Comparison of ENCODE assay signal across 21 cellular contexts in genomic region chr6:3186974-3187382, GRCh38.
"Had no signal": no experiment of that assay in that cellular context is flagged by ENCODE, and none has a peak within 500 bp of the region (broad histone marks: within the 10 kb centered on the region; RNA-seq: fewer than 3 reads in every experiment).

No MANE protein-coding gene starts in this region.

- H3K27ac ChIP-seq: epithelial cell of prostate, gastrocnemius medialis, left lung, lower lobe of right lung, right lobe of liver, testis, transverse colon, VCaP had no signal

- ATAC-seq: activated naive CD4-positive, alpha-beta T cell treated with anti-CD3 and anti-CD28 coated beads, Interleukin-2, amount 50 U/mL, for 72 hours; gastrocnemius medialis; left lung; lower lobe of right lung; natural killer cell treated with Interleukin-12 subunit alpha and Interleukin-12 subunit beta and Interleukin-15 and Interleukin-18, amount 100 ng/mL, for 72 hours; right lobe of liver; stimulated activated naive CD8-positive, alpha-beta T cell treated with anti-CD3 and anti-CD28 coated beads, Interleukin-15, Interleukin-2, amounts not matched to agents 100 U/mL and 50 U/mL, for 24 hours had no signal

- H3K4me3 ChIP-seq: gastrocnemius medialis, left lung, lower lobe of right lung, right lobe of liver, testis, transverse colon had no signal

- H3K9me3 ChIP-seq: gastrocnemius medialis, left lung, lower lobe of right lung, right lobe of liver, testis, transverse colon had no signal

- H3K27me3 ChIP-seq: gastrocnemius medialis, left lung, right lobe of liver, testis, transverse colon had no signal

- H3K36me3 ChIP-seq: gastrocnemius medialis, left lung, lower lobe of right lung, right lobe of liver, transverse colon had no signal

- DNase-seq: activated CD4-positive, alpha-beta memory T cell treated with anti-CD3 and anti-CD28 coated beads, Interleukin-2, amount 10 ng/mL, durations not matched to agents 7 days and 5 days; activated CD4-positive, alpha-beta T cell treated with anti-CD3 and anti-CD28 coated beads for 48 hours; activated CD8-positive, alpha-beta memory T cell treated with anti-CD3 and anti-CD28 coated beads, Interleukin-2, amount 50 U/mL, for 48 hours; activated T-cell treated with anti-CD3 and anti-CD28 coated beads, Interleukin-2, amount 50 U/mL, for 24 hours; dermis blood vessel endothelial cell; effector CD4-positive, alpha-beta T cell; gastrocnemius medialis; glutamatergic neuron; left lung; lower lobe of right lung; mesenchymal stem cell; right lobe of liver; stimulated activated CD4-positive, alpha-beta T cell treated with anti-CD3 and anti-CD28 coated beads, Interleukin-2, amount 100 ng/mL, for 48 hours; stimulated activated naive CD8-positive, alpha-beta T cell treated with anti-CD3 and anti-CD28 coated beads, Interleukin-15, Interleukin-2, amounts not matched to agents 100 U/mL and 50 U/mL, for 24 hours; T-helper 9 cell; testis; transverse colon had no signal

- H3K4me1 ChIP-seq: gastrocnemius medialis, left lung, lower lobe of right lung, right lobe of liver, testis, transverse colon had no signal
